18 cellular contexts compared by ENCODE assay signal in genomic region chr15:53448215-53449001, GRCh38.
A peak's percentile ranks its signal among the peaks of the same experiment; 100 is the strongest.
DNase-seq lines count a peak whose midpoint lies in the region; ATAC-seq, FAIRE-seq and TF ChIP-seq lines count a peak whose summit lies in the region.
"Had no signal": no experiment of that assay in that cellular context is flagged by ENCODE, and none has a peak within 500 bp of the region (broad histone marks: within the 10 kb centered on the region; RNA-seq: fewer than 3 reads in every experiment).

No MANE protein-coding gene starts in this region.

- H3K4ac ChIP-seq in neuronal stem cell (ENCODE audit: low read length) = no peak overlapping the region

- H3K23ac ChIP-seq in neuronal stem cell (ENCODE audit: low read depth, low read length, poor library complexity) = no peak overlapping the region

- no peak overlapping the region for H3K4me2 ChIP-seq in endothelial cell of umbilical vein (ENCODE audit: insufficient read depth, low read length)
- no peak overlapping the region for H3K4me2 ChIP-seq in neuronal stem cell (ENCODE audit: insufficient read depth, low read length, poor library complexity, severe bottlenecking)

- H3K4me1 ChIP-seq in endothelial cell of umbilical vein (ENCODE audit: control insufficient read depth, extremely low read depth, insufficient read depth, low read length) (no peaks in the 10 kb centered on the region), neuronal stem cell (ENCODE audit: control insufficient read depth in 2 of 2, insufficient read depth in 1 of 2, low read depth in 1 of 2, low read length in 2 of 2) (peaks cover 0 to 4% of the 10 kb centered on the region in 2 donors), A673 (ENCODE audit: insufficient read depth, low read length, poor library complexity, severe bottlenecking) (no peaks in the 10 kb centered on the region), BE2C (no peaks in the 10 kb centered on the region)
- H3K4me1 ChIP-seq: SJSA1 had no signal

- H3K14ac ChIP-seq in neuronal stem cell (ENCODE audit: low read length) = no peak overlapping the region

- no peak overlapping the region for H2BK5ac ChIP-seq in neuronal stem cell (ENCODE audit: low read length)

- H2AFZ ChIP-seq in endothelial cell of umbilical vein (ENCODE audit: low read depth, low read length) (no peak overlapping the region), neuronal stem cell (ENCODE audit: low read length) (no peak overlapping the region)

- no peaks in the 10 kb centered on the region for H4K20me1 ChIP-seq in endothelial cell of umbilical vein (replicated peaks; ENCODE audit: control insufficient read depth, extremely low read depth, insufficient read depth, low read length)

- intact Hi-C loops in endothelial cell of umbilical vein (cut with micrococcal nuclease) (no loop called here), A673 (cut with micrococcal nuclease; ENCODE audit: unreplicated experiment) (no loop called here)

- peak; percentile 55 for ATAC-seq in HG03196 (IDR thresholded peaks at IDR 0.05; ENCODE audit: unreplicated experiment)
- no peak for ATAC-seq in GM18909 (IDR thresholded peaks at IDR 0.05; ENCODE audit: poor library complexity, unreplicated experiment)
- ATAC-seq: esophagus mucosa, HCT116, sciatic nerve had no signal

- TF ChIP-seq POLR2A in endothelial cell of umbilical vein (IDR thresholded peaks at IDR 0.05; ENCODE audit: low read depth, low read length) = no peak

- no peaks in the 10 kb centered on the region for H3K79me2 ChIP-seq in endothelial cell of umbilical vein (ENCODE audit: control insufficient read depth, insufficient read depth, low read length)

- CTCF ChIA-PET in endothelial cell of umbilical vein (lab: Charles Lee) (no interaction called here), A673 (lab: Charles Lee) (no interaction called here)

- no peaks in the 10 kb centered on the region for H3K36me3 ChIP-seq in endothelial cell of umbilical vein (ENCODE audit: control insufficient read depth in 2 of 2, extremely low read depth in 1 of 2, insufficient read depth in 2 of 2, low read length in 2 of 2)
- H3K36me3 ChIP-seq in neuronal stem cell (replicated peaks in 1 of 2; ENCODE audit: control insufficient read depth in 2 of 2, insufficient read depth in 2 of 2, low read length in 2 of 2) = no peaks in the 10 kb centered on the region
- H3K36me3 ChIP-seq in A673 (ENCODE audit: insufficient read depth, low read length, poor library complexity, severe bottlenecking) = no peaks in the 10 kb centered on the region
- H3K36me3 ChIP-seq in BE2C = no peaks in the 10 kb centered on the region
- H3K36me3 ChIP-seq: SJSA1 had no signal

- H3K9me3 ChIP-seq in endothelial cell of umbilical vein (replicated peaks; ENCODE audit: control insufficient read depth, insufficient read depth, low read length) (no peaks in the 10 kb centered on the region), neuronal stem cell (replicated peaks in 1 of 2; ENCODE audit: control insufficient read depth in 2 of 2, insufficient read depth in 1 of 2, low read depth in 1 of 2, low read length in 2 of 2) (no peaks in the 10 kb centered on the region), A673 (ENCODE audit: low read depth, low read length, poor library complexity, severe bottlenecking) (no peaks in the 10 kb centered on the region), BE2C (no peaks in the 10 kb centered on the region)
- H3K9me3 ChIP-seq: SJSA1 had no signal

- no peak for FAIRE-seq in endothelial cell of umbilical vein (lab: Jason Lieb, UNC)

- dilution Hi-C loops in endothelial cell of umbilical vein (cut with MboI; ENCODE audit: extremely low pct_ligation_motif_present, low sequenced_read_pairs) = no loop called here

- no peak overlapping the region for H3K18ac ChIP-seq in neuronal stem cell (ENCODE audit: low read length)

- H3K27me3 ChIP-seq in endothelial cell of umbilical vein (ENCODE audit: control insufficient read depth in 2 of 2, insufficient read depth in 2 of 2, low read length in 2 of 2) (no peaks in the 10 kb centered on the region), neuronal stem cell (ENCODE audit: control insufficient read depth in 3 of 3, insufficient read depth in 3 of 3, low read depth in 1 of 3, low read length in 3 of 3) (peaks cover 0 to 60% (median 0%) of the 10 kb centered on the region in 3 experiments), A673 (replicated peaks; ENCODE audit: insufficient read depth, low read depth, low read length, poor library complexity) (no peaks in the 10 kb centered on the region), BE2C (no peaks in the 10 kb centered on the region)
- H3K27me3 ChIP-seq: SJSA1 had no signal

- no peak overlapping the region for H3K4me3 ChIP-seq in endothelial cell of umbilical vein (replicated peaks in 1 of 3; ENCODE audit: insufficient read depth in 1 of 3, low read depth in 1 of 3, low read length in 3 of 3)
- H3K4me3 ChIP-seq in neuronal stem cell (ENCODE audit: low read length in 2 of 2) = no peak overlapping the region
- H3K4me3 ChIP-seq in A673 (ENCODE audit: low read depth, low read length, poor library complexity, severe bottlenecking) = no peak overlapping the region
- H3K4me3 ChIP-seq in BE2C (ENCODE audit: low read depth, low read length) = no peak overlapping the region
- H3K4me3 ChIP-seq: SJSA1 had no signal

- no TSS peak for BruUV-seq in endothelial cell of umbilical vein (replicated peaks; lab: Mats Ljungman, UMichigan)
- BruUV-seq in A673 (replicated peaks; lab: Mats Ljungman, UMichigan) = no TSS peak

- WGBS in neuronal stem cell (ENCODE audit: extremely low coverage in 2 of 2, insufficient read length in 2 of 2, insufficient replicate concordance in 1 of 2), 2 donors = no CpG with 5 or more reads among the region's 8 CpGs

- H2BK12ac ChIP-seq in neuronal stem cell (ENCODE audit: low read length) = no peak overlapping the region

- DNase-seq in NCI-H2227 (lab: John Stamatoyannopoulos, UW; ENCODE audit: unreplicated experiment) (peak; percentile 83), endothelial cell of umbilical vein (ENCODE audit: low read depth, low spot score) (peak; percentile 7), neuronal stem cell (ENCODE audit: low spot score) (peak; percentile 11), A673 (ENCODE audit: low spot score) (no peak), BE2C (no peak)
- DNase-seq: activated CD4-positive, alpha-beta T cell treated with anti-CD3 and anti-CD28 coated beads, Interleukin-2, amount 10 ng/mL, durations not matched to agents 24 days and 14 days; activated naive CD4-positive, alpha-beta T cell treated with anti-CD3 and anti-CD28 coated beads, Interleukin-2, amount 50 U/mL, for 16 hours; activated T-cell treated with anti-CD3 and anti-CD28 coated beads for 4 hours; AML-193; cortex of kidney; GDM1; midbrain had no signal

- no peak overlapping the region for H4K8ac ChIP-seq in neuronal stem cell (ENCODE audit: low read depth, low read length)

- H3K79me1 ChIP-seq in neuronal stem cell (ENCODE audit: low read depth, low read length) = no peaks in the 10 kb centered on the region

- H2AK5ac ChIP-seq in neuronal stem cell (ENCODE audit: low read depth, low read length) = no peak overlapping the region

- H2BK15ac ChIP-seq in neuronal stem cell (ENCODE audit: low read length) = no peak overlapping the region

- POLR2A ChIA-PET in endothelial cell of umbilical vein (lab: Charles Lee) (no interaction called here), A673 (lab: Charles Lee; ENCODE audit: low non-redundant PET) (no interaction called here)

- TF ChIP-seq CTCF in endothelial cell of umbilical vein (IDR thresholded peaks at IDR 0.05; ENCODE audit: extremely low read depth in 1 of 2, insufficient read depth in 1 of 2, low read depth in 1 of 2, low read length in 2 of 2) (no peak), A673 (conservative IDR thresholded peaks at IDR 0.05; ENCODE audit: low read depth, low read length) (no peak), BE2C (IDR thresholded peaks at IDR 0.05; ENCODE audit: low read depth, low read length) (no peak)

- H2BK120ac ChIP-seq in neuronal stem cell (ENCODE audit: low read depth, low read length) = no peak overlapping the region

- H3K27ac ChIP-seq in endothelial cell of umbilical vein (ENCODE audit: insufficient read depth, low read depth, low read length) = no peak overlapping the region
- H3K27ac ChIP-seq in neuronal stem cell (replicated peaks; ENCODE audit: low read length) = no peak overlapping the region
- no peak overlapping the region for H3K27ac ChIP-seq in A673 (ENCODE audit: low read depth, low read length, poor library complexity, severe bottlenecking)
- H3K27ac ChIP-seq: SJSA1 had no signal

- no peaks in the 10 kb centered on the region for H3K9me1 ChIP-seq in endothelial cell of umbilical vein (replicated peaks; ENCODE audit: control insufficient read depth, extremely low read depth, insufficient read depth, low read length)

- no peak overlapping the region for H3K9ac ChIP-seq in endothelial cell of umbilical vein (replicated peaks; ENCODE audit: extremely low read depth, insufficient read depth, low read length)
- no peak overlapping the region for H3K9ac ChIP-seq in neuronal stem cell (ENCODE audit: low read depth, low read length, poor library complexity)

- no peak overlapping the region for H4K91ac ChIP-seq in neuronal stem cell (ENCODE audit: low read depth, low read length, poor library complexity)

TF ChIP-seq in endothelial cell of umbilical vein, 7 proteins besides CTCF, POLR2A, EP300 and RAD21:
- TF ChIP-seq MYC (IDR thresholded peaks at IDR 0.05; ENCODE audit: low read depth, low read length) (no peak), FOS (IDR thresholded peaks at IDR 0.05; ENCODE audit: borderline replicate concordance, insufficient read depth, low read length) (no peak)
TF ChIP-seq in endothelial cell of umbilical vein: peak in this region for 0.

Comparison
In these comparisons a context has a peak if more than half of its experiments do, and no peak if none do; other contexts are left out.
1. DNase-seq: peak in NCI-H2227 (single experiment), endothelial cell of umbilical vein (single experiment) and neuronal stem cell (single experiment); none in A673 (single experiment) and BE2C (single experiment).